8 cellular contexts compared by ENCODE assay signal in genomic region chr17:78313735-78314648, GRCh38. TPM values are rescaled to one million over a fixed set of nuclear protein-coding genes. Genes with fewer than 3 reads are reported as not detected.
A peak's percentile ranks its signal among the peaks of the same experiment; 100 is the strongest.
DNase-seq lines count a peak whose midpoint lies in the region.

No MANE protein-coding gene starts in this region.

- peaks cover 50% of the 10 kb centered on the region for H3K4me1 ChIP-seq in BLaER1
- H3K4me1 ChIP-seq in duodenal mucosa (ENCODE audit: control insufficient read depth in 1 of 2, insufficient read depth in 2 of 2, low read length in 2 of 2) = peaks cover 41% of the 10 kb centered on the region in 2 donors

- no peaks in the 10 kb centered on the region for H4K20me1 ChIP-seq in BLaER1

- H3K27me3 ChIP-seq in BLaER1 (no peaks in the 10 kb centered on the region), H7 (ENCODE audit: control insufficient read depth, insufficient read depth, low read length) (no peaks in the 10 kb centered on the region), duodenal mucosa (ENCODE audit: control insufficient read depth in 1 of 2, insufficient read depth in 2 of 2, low read length in 2 of 2) (no peaks in the 10 kb centered on the region)

- H3K4me3 ChIP-seq in BLaER1 (peak overlapping the region; percentile 63), H7 (ENCODE audit: insufficient read depth, low read depth, low read length) (peak overlapping the region; percentile 64), duodenal mucosa (ENCODE audit: low read depth in 1 of 2, low read length in 2 of 2) (peak overlapping the region; percentile 53 to 59)

- peak overlapping the region; percentile 58; the same call in 1 of the 2 replicates for H3K9ac ChIP-seq in BLaER1
- peak overlapping the region; percentile 41 to 63 for H3K9ac ChIP-seq in duodenal mucosa (ENCODE audit: low read depth in 1 of 2, low read length in 2 of 2)

- H3K9me3 ChIP-seq in BLaER1 (no peaks in the 10 kb centered on the region), duodenal mucosa (ENCODE audit: control insufficient read depth in 1 of 2, low read length in 2 of 2) (no peaks in the 10 kb centered on the region)

- H3K4me2 ChIP-seq in BLaER1 = peak overlapping the region; percentile 85

- H3K27ac ChIP-seq in BLaER1 = peak overlapping the region; percentile 61
- H3K27ac ChIP-seq in duodenal mucosa (ENCODE audit: low read depth, low read length) = peak overlapping the region; percentile 94

- H3K36me3 ChIP-seq in BLaER1 (no peaks in the 10 kb centered on the region), H7 (replicated peaks; ENCODE audit: control insufficient read depth, insufficient read depth, low read length) (no peaks in the 10 kb centered on the region), duodenal mucosa (ENCODE audit: control insufficient read depth in 1 of 2, insufficient read depth in 2 of 2, low read length in 2 of 2) (no peaks in the 10 kb centered on the region)

- DNase-seq in H7 = peak; percentile 98
- peak; percentile 73 for DNase-seq in NCI-H226
- peak; percentile 55 for DNase-seq in activated CD4-positive, alpha-beta T cell treated with anti-CD3 and anti-CD28 coated beads, Interleukin-2, amount 50 U/mL, for 1 hour
- DNase-seq in lung microvascular endothelial cell (ENCODE audit: low read depth in 2 of 2) = peak; percentile 60 to 83
- DNase-seq in stimulated activated CD8-positive, alpha-beta memory T cell treated with anti-CD3 and anti-CD28 coated beads, Interleukin-15, amount 100 ng/mL, for 24 hours (ENCODE audit: low read depth) = peak; percentile 37
- no peak for DNase-seq in NCI-H446 treated with DMSO at 0.1 percent for 48 hours (lab: John Stamatoyannopoulos, UW)

RNA-seq across cellular contexts. Expression of gene SOCS3, which starts 45.9 kb away (rescaled TPM):
- 13.3 and 26.9 TPM in 2 replicates for total RNA-seq in H7 (2014; rRNA removed; shearing (Covaris generic))
- 39.2 and 79.6 TPM in 2 replicates for total RNA-seq in lung microvascular endothelial cell
